ENCODE assay signal across 16 cellular contexts in the genomic region with DNA sequence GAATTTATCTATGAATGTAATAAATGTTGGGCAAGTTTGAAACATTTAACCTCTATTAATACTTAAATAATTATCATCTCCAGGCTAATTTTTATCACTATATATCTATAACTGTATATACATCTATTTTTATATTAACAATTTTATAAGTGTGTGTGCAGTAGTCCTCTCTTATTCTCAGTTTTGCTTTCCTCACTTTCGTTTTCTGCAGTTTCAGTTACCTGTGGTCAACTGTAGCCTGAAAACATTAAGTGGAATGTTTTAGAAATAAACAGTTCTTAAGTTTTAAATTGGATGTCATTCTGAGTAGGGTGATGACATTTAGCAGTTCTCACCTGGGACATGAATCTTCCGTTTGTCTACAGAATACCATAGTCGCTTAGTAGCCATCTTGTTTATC.
DNase-seq lines count a peak whose midpoint lies in the region; ATAC-seq and TF ChIP-seq lines count a peak whose summit lies in the region.
"Had no signal": no experiment of that assay in that cellular context is flagged by ENCODE, and none has a peak within 500 bp of the region (broad histone marks: within the 10 kb centered on the region; RNA-seq: fewer than 3 reads in every experiment).

No MANE protein-coding gene starts in this region.

- no peaks in the 10 kb centered on the region for H3K9me3 ChIP-seq in gastrocnemius medialis
- H3K9me3 ChIP-seq: adrenal gland, lower lobe of right lung had no signal

- H3K27me3 ChIP-seq in gastrocnemius medialis, result no peaks in the 10 kb centered on the region
- H3K27me3 ChIP-seq: adrenal gland, foreskin keratinocyte had no signal

- no peak for TF ChIP-seq POLR2A in gastrocnemius medialis (IDR thresholded peaks at IDR 0.05)

- in situ Hi-C loops in gastrocnemius medialis (cut with MboI; ENCODE audit: low sequenced_read_pairs in 4 of 4), result no loop called here

- TF ChIP-seq CTCF in gastrocnemius medialis (IDR thresholded peaks at IDR 0.05 in 4 of 5, conservative IDR thresholded peaks at IDR 0.05 in 1 of 5), result no peak

- no peaks in the 10 kb centered on the region for H3K4me1 ChIP-seq in gastrocnemius medialis
- H3K4me1 ChIP-seq: adrenal gland, foreskin keratinocyte, lower lobe of right lung had no signal

- ATAC-seq in GM18519 (IDR thresholded peaks at IDR 0.05; ENCODE audit: low FRiP score, unreplicated experiment), result peak; percentile 80
- peak; percentile 87 for ATAC-seq in GM21390 (IDR thresholded peaks at IDR 0.05; ENCODE audit: unreplicated experiment)
- peak; percentile 90 for ATAC-seq in HG02943 (IDR thresholded peaks at IDR 0.05; ENCODE audit: low read depth, unreplicated experiment)
- peak; percentile 73 for ATAC-seq in HG03565 (IDR thresholded peaks at IDR 0.05; ENCODE audit: unreplicated experiment)
- no peak for ATAC-seq in HG02623 (IDR thresholded peaks at IDR 0.05; ENCODE audit: unreplicated experiment)
- no peak for ATAC-seq in GM18520 (IDR thresholded peaks at IDR 0.05; ENCODE audit: unreplicated experiment)
- ATAC-seq in gastrocnemius medialis, result no peak
- ATAC-seq: activated T-cell treated with anti-CD3 and anti-CD28 coated beads, Interleukin-2, amount 50 U/mL, for 72 hours; foreskin keratinocyte; lower lobe of right lung; natural killer cell had no signal

- H3K4me3 ChIP-seq in gastrocnemius medialis, result no peak overlapping the region
- H3K4me3 ChIP-seq: adrenal gland, lower lobe of right lung had no signal

- no peak overlapping the region for H3K27ac ChIP-seq in gastrocnemius medialis
- H3K27ac ChIP-seq: adrenal gland, foreskin keratinocyte, lower lobe of right lung had no signal

- H3K36me3 ChIP-seq in gastrocnemius medialis, result no peaks in the 10 kb centered on the region
- H3K36me3 ChIP-seq: adrenal gland, lower lobe of right lung had no signal

- DNase-seq in NCI-H82 (lab: John Stamatoyannopoulos, UW) (no peak), gastrocnemius medialis (no peak)
- DNase-seq: activated T-cell treated with anti-CD3 and anti-CD28 coated beads, Interleukin-2, amount 50 U/mL, for 72 hours; adrenal gland; endodermal cell; foreskin keratinocyte; lower lobe of right lung; natural killer cell; NCI-H2029; NCI-H69 had no signal

- intact Hi-C loops in gastrocnemius medialis (cut with DNase I; ENCODE audit: low total_unique reads), result no loop called here

Comparison
In these comparisons a context has a peak if more than half of its experiments do, and no peak if none do; other contexts are left out.
1. ATAC-seq: peak in GM18519 (single experiment), GM21390 (single experiment), HG02943 (single experiment) and HG03565 (single experiment); none in HG02623 (single experiment), GM18520 (single experiment) and gastrocnemius medialis (0 of 2).